ENCODE assay signal across 8 cellular contexts in the genomic region with DNA sequence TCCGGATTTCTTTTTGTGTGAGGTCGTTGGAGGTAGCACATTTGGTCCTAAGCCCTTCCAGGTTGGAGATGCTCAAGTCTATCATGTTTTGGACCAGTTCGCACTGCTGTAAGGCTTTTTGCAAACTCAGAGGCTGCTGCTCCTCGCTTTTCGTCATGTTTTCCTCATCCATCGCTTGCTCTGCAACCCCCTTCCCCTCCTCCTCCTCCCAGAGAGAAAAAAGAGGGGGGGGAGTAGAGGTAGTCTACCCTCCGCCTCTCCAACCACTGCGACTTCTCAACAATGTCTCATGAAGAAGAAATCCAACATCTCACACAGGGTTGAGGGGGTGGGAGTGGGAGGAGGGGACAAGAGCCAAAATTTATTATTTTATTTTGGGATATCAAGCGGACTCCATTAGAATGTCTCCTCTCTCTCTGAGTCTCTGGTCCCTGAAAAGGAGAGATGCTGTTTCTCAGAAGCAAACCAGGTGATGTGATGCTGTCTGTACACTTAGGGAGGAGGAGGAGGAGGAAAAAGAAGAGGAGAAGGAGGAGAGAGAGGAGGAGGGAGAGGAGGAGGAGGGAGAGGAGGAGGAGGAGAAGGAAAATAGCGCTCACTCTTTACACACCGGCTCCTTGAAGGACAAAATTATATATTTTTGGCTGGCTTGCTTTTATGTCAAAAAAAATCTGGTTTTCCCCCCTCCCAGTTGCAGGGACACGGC. TPM values are rescaled to one million over a fixed set of nuclear protein-coding genes. Genes with fewer than 3 reads are reported as not detected.
DNase-seq lines count a peak whose midpoint lies in the region; ATAC-seq and TF ChIP-seq lines count a peak whose summit lies in the region.

No MANE protein-coding gene starts in this region.

- H3K27ac Mint-ChIP-seq in Caco-2 (ENCODE audit: unreplicated experiment): peak overlapping the region; percentile 85

- H3K4me3 ChIP-seq in Caco-2 (ENCODE audit: low read depth, low read length): peak overlapping the region; percentile 41
- peak overlapping the region; percentile 48 for H3K4me3 ChIP-seq in colonic mucosa
- H3K4me3 ChIP-seq in neuron (ENCODE audit: low read length): peak overlapping the region; percentile 55

- DNase-seq in Caco-2 (no peak), NCI-H146 (lab: John Stamatoyannopoulos, UW) (peak; percentile 43), colonic mucosa (no peak), NCI-H1694 (lab: John Stamatoyannopoulos, UW) (no peak), DMS153 treated with DMSO at 0.1 percent for 48 hours (lab: John Stamatoyannopoulos, UW; ENCODE audit: unreplicated experiment) (no peak)
- DNase-seq in stimulated activated CD4-positive, alpha-beta T cell treated with anti-CD3 and anti-CD28 coated beads, Interleukin-4, amount 100 ng/mL, for 4 hours: no peak

- no peak for ATAC-seq in HG02970 (IDR thresholded peaks at IDR 0.05; ENCODE audit: low FRiP score, unreplicated experiment)

- H3K27ac ChIP-seq in colonic mucosa: peak overlapping the region; percentile 59

- H3K4me1 ChIP-seq in Caco-2 (no peaks in the 10 kb centered on the region), colonic mucosa (no peaks in the 10 kb centered on the region), neuron (ENCODE audit: insufficient read depth, low read length) (peaks cover 12% of the 10 kb centered on the region)

- H3K9me3 Mint-ChIP-seq in Caco-2 (ENCODE audit: unreplicated experiment): peaks cover 9% of the 10 kb centered on the region

- peak overlapping the region; percentile 1 to 30 for H3K9ac ChIP-seq in colonic mucosa (ENCODE audit: low read depth in 2 of 2, low read length in 2 of 2)

- BruUV-seq in Caco-2 (replicated peaks; lab: Mats Ljungman, UMichigan): no TSS peak

- H3K36me3 Mint-ChIP-seq in Caco-2 (ENCODE audit: insufficient read depth, unreplicated experiment): peaks cover 7% of the 10 kb centered on the region

- H2AFZ ChIP-seq in neuron (ENCODE audit: low read depth, low read length): peak overlapping the region; percentile 92

- H3K9me3 ChIP-seq in Caco-2: peaks cover 7% of the 10 kb centered on the region; the same call in 1 of the 2 replicates
- H3K9me3 ChIP-seq in colonic mucosa: no peaks in the 10 kb centered on the region
- peaks cover 2% of the 10 kb centered on the region for H3K9me3 ChIP-seq in neuron (ENCODE audit: low read length)

- TF ChIP-seq CTCF in Caco-2 (IDR thresholded peaks at IDR 0.05; ENCODE audit: insufficient read depth in 1 of 2, low read depth in 1 of 2, low read length in 1 of 2, severe bottlenecking in 1 of 2, unreplicated experiment in 1 of 2) (no peak), colonic mucosa (IDR thresholded peaks at IDR 0.05) (no peak)

- CTCF ChIA-PET in Caco-2 (lab: Charles Lee): no interaction called here

- POLR2A ChIA-PET in Caco-2 (lab: Charles Lee): no interaction called here

- H3K27me3 ChIP-seq in Caco-2 (replicated peaks; ENCODE audit: control insufficient read depth, insufficient read depth, low read length) (no peaks in the 10 kb centered on the region; the same call in 1 of the 2 replicates), colonic mucosa (no peaks in the 10 kb centered on the region), neuron (ENCODE audit: insufficient read depth, low read length) (peaks cover 59% of the 10 kb centered on the region)

- H3K27me3 Mint-ChIP-seq in Caco-2 (ENCODE audit: insufficient read depth, unreplicated experiment): peaks cover 19% of the 10 kb centered on the region

- peaks cover 8% of the 10 kb centered on the region for H3K4me1 Mint-ChIP-seq in Caco-2 (ENCODE audit: low read depth, unreplicated experiment)

- H3K36me3 ChIP-seq in Caco-2 (ENCODE audit: control insufficient read depth, insufficient read depth, low read length) (no peaks in the 10 kb centered on the region), colonic mucosa (no peaks in the 10 kb centered on the region), neuron (ENCODE audit: insufficient read depth, low read length) (no peaks in the 10 kb centered on the region)

- intact Hi-C loops in Caco-2 (cut with micrococcal nuclease; ENCODE audit: unreplicated experiment) (loop anchor here (5.0 kb wide), 1 partner anchor 49 kb away; a partner anchor contains a TSS), colonic mucosa (cut with DNase I) (no loop called here)

- peak overlapping the region; percentile 85 for H3K4me3 Mint-ChIP-seq in Caco-2 (ENCODE audit: unreplicated experiment)

RNA-seq across cellular contexts. Expression of a gene that starts 0.6 kb away (rescaled TPM):
- 0.42 and 0.66 TPM in 2 replicates for total RNA-seq in Caco-2 (2022)
- 1 to 10 TPM; 1.2 to 1.3 TPM for total RNA-seq in colonic mucosa

RNA-seq across cellular contexts. Expression of a gene that starts 48.3 kb away (rescaled TPM):
- total RNA-seq in Caco-2 (2022) (38.5 and 42.7 TPM in 2 replicates), colonic mucosa (10 to 100 TPM in 1 of 2 donors, 1 to 10 TPM in 1; 9.4 to 36.0 TPM)
